ENCODE assay signal across 14 cellular contexts in the genomic region with DNA sequence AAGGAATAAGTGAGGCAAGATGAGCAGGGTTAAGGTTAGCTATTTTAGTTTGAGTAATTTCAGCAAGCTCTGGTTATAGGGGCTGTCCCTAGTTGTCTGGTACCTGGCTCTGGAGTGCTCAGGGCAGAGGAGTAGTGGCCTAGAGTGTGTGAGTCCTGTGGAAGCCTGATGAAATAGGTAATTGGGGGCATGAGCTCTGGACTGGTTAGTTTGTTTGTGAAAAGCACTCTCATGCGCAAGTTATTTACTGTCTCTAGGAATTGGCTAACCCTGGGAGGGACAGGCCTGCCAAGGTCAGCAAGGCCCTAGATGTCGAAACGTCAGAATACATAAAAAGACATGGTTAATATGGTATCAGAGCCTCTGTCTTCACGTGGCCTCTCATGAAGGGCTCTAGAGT.
DNase-seq lines count a peak whose midpoint lies in the region; ATAC-seq and TF ChIP-seq lines count a peak whose summit lies in the region.
"Had no signal": no experiment of that assay in that cellular context is flagged by ENCODE, and none has a peak within 500 bp of the region (broad histone marks: within the 10 kb centered on the region; RNA-seq: fewer than 3 reads in every experiment).

No MANE protein-coding gene starts in this region.

- POLR2A ChIA-PET in CD8-positive, alpha-beta T cell (lab: Charles Lee), result no interaction called here

- H3K36me3 ChIP-seq in right lobe of liver, result no peaks in the 10 kb centered on the region
- H3K36me3 ChIP-seq in CD8-positive, alpha-beta T cell (ENCODE audit: insufficient read depth, low read length), result no peaks in the 10 kb centered on the region

- H3K4me1 Mint-ChIP-seq in CD8-positive, alpha-beta T cell (ENCODE audit: low read depth), result no peaks in the 10 kb centered on the region
- H3K4me1 Mint-ChIP-seq: CD4-positive, alpha-beta memory T cell; GM23338; H9 had no signal

- ATAC-seq in left lobe of liver (peak; percentile 98), right lobe of liver (peak; percentile 86 to 99 (median 98))
- no peak for ATAC-seq in CD8-positive, alpha-beta T cell
- ATAC-seq: GM23338, HCT116 had no signal

- TF ChIP-seq POLR2A in right lobe of liver (IDR thresholded peaks at IDR 0.05), result no peak

- H3K4me3 ChIP-seq in right lobe of liver, result no peak overlapping the region
- no peak overlapping the region for H3K4me3 ChIP-seq in CD8-positive, alpha-beta T cell (ENCODE audit: low read depth, low read length)
- H3K4me3 ChIP-seq: GM23338 had no signal

- no peaks in the 10 kb centered on the region for H3K36me3 Mint-ChIP-seq in CD8-positive, alpha-beta T cell
- H3K36me3 Mint-ChIP-seq: CD4-positive, alpha-beta memory T cell had no signal

- no peak for TF ChIP-seq CTCF in right lobe of liver (IDR thresholded peaks at IDR 0.05)
- TF ChIP-seq CTCF in CD8-positive, alpha-beta T cell (IDR thresholded peaks at IDR 0.05), result no peak

- no peak overlapping the region for H3K4me3 Mint-ChIP-seq in CD8-positive, alpha-beta T cell
- H3K4me3 Mint-ChIP-seq: CD4-positive, alpha-beta memory T cell; GM23338; H9 had no signal

- H3K4me1 ChIP-seq in right lobe of liver, result no peaks in the 10 kb centered on the region
- H3K4me1 ChIP-seq in CD8-positive, alpha-beta T cell (ENCODE audit: insufficient read depth, low read length), result no peaks in the 10 kb centered on the region
- H3K4me1 ChIP-seq: Caco-2 had no signal

- no peaks in the 10 kb centered on the region for H3K9me3 ChIP-seq in right lobe of liver
- no peaks in the 10 kb centered on the region for H3K9me3 ChIP-seq in CD8-positive, alpha-beta T cell (ENCODE audit: low read length)
- H3K9me3 ChIP-seq: Caco-2 had no signal

- peaks cover 24% of the 10 kb centered on the region for H3K9me3 Mint-ChIP-seq in CD8-positive, alpha-beta T cell

- in situ Hi-C loops in KBM-7 (cut with MboI; ENCODE audit: low pct_unique_long_range_greater_than_20kb, low sequenced_read_pairs), result no loop called here

- intact Hi-C loops in right lobe of liver (cut with DNase I), result no loop called here
- intact Hi-C loops in CD8-positive, alpha-beta T cell (cut with DNase I, micrococcal nuclease), result no loop called here

- 23% methylated on average over 4 of the region's 4 CpGs for WGBS in right lobe of liver (ENCODE audit: insufficient coverage, low coverage, low lambda C conversion rate, missing lambda C conversion rate)

- no peak overlapping the region for H3K27ac Mint-ChIP-seq in CD8-positive, alpha-beta T cell
- H3K27ac Mint-ChIP-seq: CD4-positive, alpha-beta memory T cell; GM23338 had no signal

- CTCF ChIA-PET in CD8-positive, alpha-beta T cell (lab: Charles Lee), result no interaction called here

- DNase-seq in HuH-7.5 (ENCODE audit: low spot score), result peak; percentile 9
- peak; percentile 69 for DNase-seq in left lobe of liver (ENCODE audit: low spot score)
- peak in 2 of 3 donors; percentile 65 for DNase-seq in right lobe of liver
- no peak for DNase-seq in cerebellum (ENCODE audit: low spot score)
- no peak for DNase-seq in KBM-7
- DNase-seq in CD8-positive, alpha-beta T cell, result no peak
- DNase-seq: C1 segment of cervical spinal cord; CD4-positive, alpha-beta memory T cell; DMS153; DND-41; H9 had no signal

- H3K27me3 ChIP-seq in right lobe of liver, result no peaks in the 10 kb centered on the region
- H3K27me3 ChIP-seq in CD8-positive, alpha-beta T cell (ENCODE audit: insufficient read depth, low read length), result no peaks in the 10 kb centered on the region

- H3K27me3 Mint-ChIP-seq in CD8-positive, alpha-beta T cell (ENCODE audit: low read depth), result no peaks in the 10 kb centered on the region
- H3K27me3 Mint-ChIP-seq: CD4-positive, alpha-beta memory T cell had no signal

- H3K27ac ChIP-seq in right lobe of liver, result no peak overlapping the region
- no peak overlapping the region for H3K27ac ChIP-seq in CD8-positive, alpha-beta T cell (ENCODE audit: low read depth, low read length)

Comparison
In these comparisons a context has a peak if more than half of its experiments do, and no peak if none do; other contexts are left out.
1. DNase-seq: peak in HuH-7.5 (single experiment), left lobe of liver (single experiment) and right lobe of liver (2 of 3); none in cerebellum (single experiment), KBM-7 (single experiment) and CD8-positive, alpha-beta T cell (0 of 7).